In the genomic region with DNA sequence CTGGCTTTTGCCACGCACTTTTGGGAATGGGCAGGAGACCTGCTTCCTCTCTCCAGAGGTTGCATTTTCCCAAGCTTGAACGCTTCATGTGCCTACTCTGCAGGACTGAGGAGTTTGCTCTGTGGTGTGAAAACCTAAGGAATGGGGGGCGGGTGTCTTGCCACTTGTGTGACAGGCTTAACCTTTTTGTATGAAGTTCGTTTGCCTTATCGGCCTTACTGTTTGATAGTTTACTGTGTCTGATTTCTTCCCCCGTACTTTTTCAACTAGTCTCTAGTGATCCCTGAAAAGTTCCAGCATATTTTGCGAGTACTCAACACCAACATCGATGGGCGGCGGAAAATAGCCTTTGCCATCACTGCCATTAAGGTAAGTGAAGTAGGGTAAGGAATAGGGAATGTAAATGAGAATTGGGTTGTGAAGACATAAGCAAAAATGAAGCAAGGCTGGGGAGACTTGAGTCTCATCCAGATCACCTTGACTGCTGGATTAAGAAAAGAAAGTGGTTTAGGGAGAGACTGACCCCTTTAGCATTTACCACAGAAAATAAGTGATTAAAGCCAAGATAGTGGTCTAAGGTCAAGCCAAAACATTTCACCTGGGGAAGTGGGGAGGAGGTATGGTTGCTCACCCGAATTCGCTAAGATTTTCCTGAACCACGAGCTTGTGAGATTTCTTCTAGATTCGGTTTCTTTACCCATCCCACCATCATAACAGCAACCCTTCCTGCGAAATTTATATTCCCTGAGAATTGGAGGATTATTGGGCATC, we compare ENCODE assay signal across 8 cellular contexts. TPM values are rescaled to one million over a fixed set of nuclear protein-coding genes. Genes with fewer than 3 reads are reported as not detected.
A peak's percentile ranks its signal among the peaks of the same experiment; 100 is the strongest.
DNase-seq lines count a peak whose midpoint lies in the region; ATAC-seq lines count a peak whose summit lies in the region.

No MANE protein-coding gene starts in this region.

- H3K36me3 Mint-ChIP-seq in T-helper 1 cell treated with Interleukin-12 subunit alpha and Interleukin-12 subunit beta and Interleukin-4 antibody, amounts not matched to agents 30 μg/mL and 1 μg/mL, for 36 hours (ENCODE audit: low read depth): peaks cover 64% of the 10 kb centered on the region

- no peaks in the 10 kb centered on the region for H3K27me3 ChIP-seq in layer of hippocampus (ENCODE audit: control insufficient read depth, insufficient read depth, low read length)

- WGBS in adipose tissue, 3 donors: 12 to 18% (median 13%) methylated on average over 15 of the region's 15 CpGs

- ATAC-seq in GM18520 (IDR thresholded peaks at IDR 0.05; ENCODE audit: unreplicated experiment): no peak

- DNase-seq in T-helper 1 cell (no peak), NCI-H146 treated with DMSO at 0.1 percent for 48 hours (lab: John Stamatoyannopoulos, UW; ENCODE audit: unreplicated experiment) (no peak), iPS-NIHi7 (ENCODE audit: extremely low spot score) (no peak)

- no peaks in the 10 kb centered on the region for H3K9me3 Mint-ChIP-seq in T-helper 1 cell treated with Interleukin-12 subunit alpha and Interleukin-12 subunit beta and Interleukin-4 antibody, amounts not matched to agents 30 μg/mL and 1 μg/mL, for 36 hours

- peak overlapping the region; percentile 4 for H3K27ac ChIP-seq in adipose tissue (ENCODE audit: low read depth, low read length)
- peak overlapping the region; percentile 81 for H3K27ac ChIP-seq in layer of hippocampus (ENCODE audit: low read depth, low read length)
- H3K27ac ChIP-seq in temporal lobe (ENCODE audit: low read depth, low read length): peak overlapping the region; percentile 14

- peak overlapping the region; percentile 98 for H3K27ac Mint-ChIP-seq in T-helper 1 cell treated with Interleukin-12 subunit alpha and Interleukin-12 subunit beta and Interleukin-4 antibody, amounts not matched to agents 30 μg/mL and 1 μg/mL, for 36 hours

- H3K27me3 Mint-ChIP-seq in T-helper 1 cell treated with Interleukin-12 subunit alpha and Interleukin-12 subunit beta and Interleukin-4 antibody, amounts not matched to agents 30 μg/mL and 1 μg/mL, for 36 hours (ENCODE audit: low read depth): no peaks in the 10 kb centered on the region

- H3K4me3 Mint-ChIP-seq in T-helper 1 cell treated with Interleukin-12 subunit alpha and Interleukin-12 subunit beta and Interleukin-4 antibody, amounts not matched to agents 30 μg/mL and 1 μg/mL, for 36 hours: peak overlapping the region; percentile 96

- H3K4me1 Mint-ChIP-seq in T-helper 1 cell treated with Interleukin-12 subunit alpha and Interleukin-12 subunit beta and Interleukin-4 antibody, amounts not matched to agents 30 μg/mL and 1 μg/mL, for 36 hours (ENCODE audit: low read depth): peaks cover 43% of the 10 kb centered on the region

RNA-seq across cellular contexts. Expression of gene RPS18, which starts 0.7 kb away (rescaled TPM):
- 1,000 to 10,000 TPM; 3,971 to 5,636 (median 5,545) TPM for polyA plus RNA-seq in adipose tissue
- 2,398 TPM for total RNA-seq in temporal lobe

RNA-seq across cellular contexts. Expression of gene VPS52, which starts 0.9 kb away (rescaled TPM):
- polyA plus RNA-seq in adipose tissue: 10 to 100 TPM; 34.7 to 40.3 (median 36.9) TPM
- total RNA-seq in temporal lobe: 26.3 TPM

RNA-seq across cellular contexts. Expression of gene B3GALT4, which starts 4.4 kb away (rescaled TPM):
- polyA plus RNA-seq in adipose tissue: 1 to 10 TPM; 4.0 to 9.3 (median 8.5) TPM
- total RNA-seq in temporal lobe: 4.2 TPM

RNA-seq across cellular contexts. Expression of gene WDR46, which starts 16.5 kb away (rescaled TPM):
- polyA plus RNA-seq in adipose tissue: 10 to 100 TPM; 27.5 to 47.4 (median 42.7) TPM
- 32.7 TPM for total RNA-seq in temporal lobe

RNA-seq across cellular contexts. Expression of gene PFDN6, which starts 16.9 kb away (rescaled TPM):
- 100 to 1,000 TPM in 1 of 3 donors, 10 to 100 TPM in 2; 47.0 to 131 (median 77.7) TPM for polyA plus RNA-seq in adipose tissue
- 14.3 TPM for total RNA-seq in temporal lobe

Comparison
In these comparisons a context has a peak if more than half of its experiments do, and no peak if none do; other contexts are left out.
1. H3K27ac ChIP-seq: peak in every context shown above with its lines; median percentile 81 in layer of hippocampus; 14 in temporal lobe; 4 in adipose tissue.